1 cellular context compared by ENCODE assay signal in the genomic region with DNA sequence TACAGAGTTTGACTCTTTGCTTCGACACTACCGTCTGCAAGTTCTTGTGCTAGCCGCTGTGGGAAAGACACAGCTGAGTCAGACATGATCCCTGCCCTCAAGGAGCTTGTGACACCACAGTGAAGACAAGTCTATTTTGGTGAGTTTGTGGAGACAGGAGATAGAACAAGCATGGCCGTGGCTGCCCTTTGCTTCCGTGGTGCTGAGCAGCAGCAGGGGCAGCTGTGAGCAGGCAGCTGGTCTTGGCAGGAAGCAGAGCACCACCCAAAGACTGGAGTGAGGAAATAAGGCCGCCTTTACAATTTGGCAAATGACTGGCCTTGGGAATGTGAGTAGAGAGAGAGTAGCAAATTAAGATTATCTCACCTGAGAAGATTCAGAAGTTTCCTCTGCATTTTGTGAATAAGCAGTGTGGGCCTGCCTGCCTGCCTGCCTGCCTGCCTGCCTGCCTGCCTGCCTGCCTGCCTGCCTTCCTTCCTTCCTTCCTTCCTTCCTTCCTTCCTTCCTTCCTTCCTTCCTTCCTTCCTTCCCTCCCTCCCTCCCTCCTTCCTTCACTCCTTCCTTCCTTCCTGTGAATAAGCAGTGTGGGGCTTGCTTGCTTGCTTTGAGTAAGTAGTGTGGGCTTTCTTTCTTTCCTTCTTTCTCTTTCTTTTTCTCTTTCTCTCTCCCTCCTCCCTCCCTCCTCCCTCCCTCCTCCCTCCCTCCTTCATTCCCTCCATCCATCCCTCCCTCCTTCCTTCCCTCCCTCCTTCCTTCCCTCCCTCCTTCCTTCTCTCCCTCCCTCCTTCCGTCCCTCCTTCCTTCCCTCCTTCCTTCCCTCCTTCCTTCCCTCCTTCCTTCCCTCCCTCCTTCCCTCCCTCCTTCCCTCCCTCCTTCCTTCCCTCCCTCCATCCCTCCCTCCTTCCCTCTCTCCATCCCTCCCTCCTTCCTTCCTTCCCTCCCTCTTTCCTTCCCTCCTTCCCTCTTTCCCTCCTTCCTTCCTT.
TF ChIP-seq lines count a peak whose summit lies in the region.

No MANE protein-coding gene starts in this region.

TF ChIP-seq in GM23338, 12 proteins besides CTCF, POLR2A, EP300 and RAD21 (continued from another document):
- TF ChIP-seq, protein P1, sequence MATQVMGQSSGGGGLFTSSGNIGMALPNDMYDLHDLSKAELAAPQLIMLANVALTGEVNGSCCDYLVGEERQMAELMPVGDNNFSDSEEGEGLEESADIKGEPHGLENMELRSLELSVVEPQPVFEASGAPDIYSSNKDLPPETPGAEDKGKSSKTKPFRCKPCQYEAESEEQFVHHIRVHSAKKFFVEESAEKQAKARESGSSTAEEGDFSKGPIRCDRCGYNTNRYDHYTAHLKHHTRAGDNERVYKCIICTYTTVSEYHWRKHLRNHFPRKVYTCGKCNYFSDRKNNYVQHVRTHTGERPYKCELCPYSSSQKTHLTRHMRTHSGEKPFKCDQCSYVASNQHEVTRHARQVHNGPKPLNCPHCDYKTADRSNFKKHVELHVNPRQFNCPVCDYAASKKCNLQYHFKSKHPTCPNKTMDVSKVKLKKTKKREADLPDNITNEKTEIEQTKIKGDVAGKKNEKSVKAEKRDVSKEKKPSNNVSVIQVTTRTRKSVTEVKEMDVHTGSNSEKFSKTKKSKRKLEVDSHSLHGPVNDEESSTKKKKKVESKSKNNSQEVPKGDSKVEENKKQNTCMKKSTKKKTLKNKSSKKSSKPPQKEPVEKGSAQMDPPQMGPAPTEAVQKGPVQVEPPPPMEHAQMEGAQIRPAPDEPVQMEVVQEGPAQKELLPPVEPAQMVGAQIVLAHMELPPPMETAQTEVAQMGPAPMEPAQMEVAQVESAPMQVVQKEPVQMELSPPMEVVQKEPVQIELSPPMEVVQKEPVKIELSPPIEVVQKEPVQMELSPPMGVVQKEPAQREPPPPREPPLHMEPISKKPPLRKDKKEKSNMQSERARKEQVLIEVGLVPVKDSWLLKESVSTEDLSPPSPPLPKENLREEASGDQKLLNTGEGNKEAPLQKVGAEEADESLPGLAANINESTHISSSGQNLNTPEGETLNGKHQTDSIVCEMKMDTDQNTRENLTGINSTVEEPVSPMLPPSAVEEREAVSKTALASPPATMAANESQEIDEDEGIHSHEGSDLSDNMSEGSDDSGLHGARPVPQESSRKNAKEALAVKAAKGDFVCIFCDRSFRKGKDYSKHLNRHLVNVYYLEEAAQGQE (IDR thresholded peaks at IDR 0.05; ENCODE audit: unreplicated experiment) = no peak
- TF ChIP-seq, protein P2, sequence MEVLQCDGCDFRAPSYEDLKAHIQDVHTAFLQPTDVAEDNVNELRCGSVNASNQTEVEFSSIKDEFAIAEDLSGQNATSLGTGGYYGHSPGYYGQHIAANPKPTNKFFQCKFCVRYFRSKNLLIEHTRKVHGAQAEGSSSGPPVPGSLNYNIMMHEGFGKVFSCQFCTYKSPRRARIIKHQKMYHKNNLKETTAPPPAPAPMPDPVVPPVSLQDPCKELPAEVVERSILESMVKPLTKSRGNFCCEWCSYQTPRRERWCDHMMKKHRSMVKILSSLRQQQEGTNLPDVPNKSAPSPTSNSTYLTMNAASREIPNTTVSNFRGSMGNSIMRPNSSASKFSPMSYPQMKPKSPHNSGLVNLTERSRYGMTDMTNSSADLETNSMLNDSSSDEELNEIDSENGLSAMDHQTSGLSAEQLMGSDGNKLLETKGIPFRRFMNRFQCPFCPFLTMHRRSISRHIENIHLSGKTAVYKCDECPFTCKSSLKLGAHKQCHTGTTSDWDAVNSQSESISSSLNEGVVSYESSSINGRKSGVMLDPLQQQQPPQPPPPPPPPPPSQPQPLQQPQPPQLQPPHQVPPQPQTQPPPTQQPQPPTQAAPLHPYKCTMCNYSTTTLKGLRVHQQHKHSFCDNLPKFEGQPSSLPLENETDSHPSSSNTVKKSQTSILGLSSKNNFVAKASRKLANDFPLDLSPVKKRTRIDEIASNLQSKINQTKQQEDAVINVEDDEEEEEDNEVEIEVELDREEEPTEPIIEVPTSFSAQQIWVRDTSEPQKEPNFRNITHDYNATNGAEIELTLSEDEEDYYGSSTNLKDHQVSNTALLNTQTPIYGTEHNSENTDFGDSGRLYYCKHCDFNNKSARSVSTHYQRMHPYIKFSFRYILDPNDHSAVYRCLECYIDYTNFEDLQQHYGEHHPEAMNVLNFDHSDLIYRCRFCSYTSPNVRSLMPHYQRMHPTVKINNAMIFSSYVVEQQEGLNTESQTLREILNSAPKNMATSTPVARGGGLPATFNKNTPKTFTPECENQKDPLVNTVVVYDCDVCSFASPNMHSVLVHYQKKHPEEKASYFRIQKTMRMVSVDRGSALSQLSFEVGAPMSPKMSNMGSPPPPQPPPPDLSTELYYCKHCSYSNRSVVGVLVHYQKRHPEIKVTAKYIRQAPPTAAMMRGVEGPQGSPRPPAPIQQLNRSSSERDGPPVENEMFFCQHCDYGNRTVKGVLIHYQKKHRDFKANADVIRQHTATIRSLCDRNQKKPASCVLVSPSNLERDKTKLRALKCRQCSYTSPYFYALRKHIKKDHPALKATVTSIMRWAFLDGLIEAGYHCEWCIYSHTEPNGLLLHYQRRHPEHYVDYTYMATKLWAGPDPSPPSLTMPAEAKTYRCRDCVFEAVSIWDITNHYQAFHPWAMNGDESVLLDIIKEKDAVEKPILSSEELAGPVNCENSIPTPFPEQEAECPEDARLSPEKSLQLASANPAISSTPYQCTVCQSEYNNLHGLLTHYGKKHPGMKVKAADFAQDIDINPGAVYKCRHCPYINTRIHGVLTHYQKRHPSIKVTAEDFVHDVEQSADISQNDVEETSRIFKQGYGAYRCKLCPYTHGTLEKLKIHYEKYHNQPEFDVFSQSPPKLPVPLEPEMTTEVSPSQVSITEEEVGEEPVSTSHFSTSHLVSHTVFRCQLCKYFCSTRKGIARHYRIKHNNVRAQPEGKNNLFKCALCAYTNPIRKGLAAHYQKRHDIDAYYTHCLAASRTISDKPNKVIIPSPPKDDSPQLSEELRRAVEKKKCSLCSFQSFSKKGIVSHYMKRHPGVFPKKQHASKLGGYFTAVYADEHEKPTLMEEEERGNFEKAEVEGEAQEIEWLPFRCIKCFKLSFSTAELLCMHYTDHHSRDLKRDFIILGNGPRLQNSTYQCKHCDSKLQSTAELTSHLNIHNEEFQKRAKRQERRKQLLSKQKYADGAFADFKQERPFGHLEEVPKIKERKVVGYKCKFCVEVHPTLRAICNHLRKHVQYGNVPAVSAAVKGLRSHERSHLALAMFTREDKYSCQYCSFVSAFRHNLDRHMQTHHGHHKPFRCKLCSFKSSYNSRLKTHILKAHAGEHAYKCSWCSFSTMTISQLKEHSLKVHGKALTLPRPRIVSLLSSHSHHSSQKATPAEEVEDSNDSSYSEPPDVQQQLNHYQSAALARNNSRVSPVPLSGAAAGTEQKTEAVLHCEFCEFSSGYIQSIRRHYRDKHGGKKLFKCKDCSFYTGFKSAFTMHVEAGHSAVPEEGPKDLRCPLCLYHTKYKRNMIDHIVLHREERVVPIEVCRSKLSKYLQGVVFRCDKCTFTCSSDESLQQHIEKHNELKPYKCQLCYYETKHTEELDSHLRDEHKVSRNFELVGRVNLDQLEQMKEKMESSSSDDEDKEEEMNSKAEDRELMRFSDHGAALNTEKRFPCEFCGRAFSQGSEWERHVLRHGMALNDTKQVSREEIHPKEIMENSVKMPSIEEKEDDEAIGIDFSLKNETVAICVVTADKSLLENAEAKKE (CRISPR knock-in tag; IDR thresholded peaks at IDR 0.05) = no peak
- TF ChIP-seq, protein P3, sequence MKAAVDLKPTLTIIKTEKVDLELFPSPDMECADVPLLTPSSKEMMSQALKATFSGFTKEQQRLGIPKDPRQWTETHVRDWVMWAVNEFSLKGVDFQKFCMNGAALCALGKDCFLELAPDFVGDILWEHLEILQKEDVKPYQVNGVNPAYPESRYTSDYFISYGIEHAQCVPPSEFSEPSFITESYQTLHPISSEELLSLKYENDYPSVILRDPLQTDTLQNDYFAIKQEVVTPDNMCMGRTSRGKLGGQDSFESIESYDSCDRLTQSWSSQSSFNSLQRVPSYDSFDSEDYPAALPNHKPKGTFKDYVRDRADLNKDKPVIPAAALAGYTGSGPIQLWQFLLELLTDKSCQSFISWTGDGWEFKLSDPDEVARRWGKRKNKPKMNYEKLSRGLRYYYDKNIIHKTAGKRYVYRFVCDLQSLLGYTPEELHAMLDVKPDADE (IDR thresholded peaks at IDR 0.05) = no peak
- TF ChIP-seq EZH2phosphoT487 (IDR thresholded peaks at IDR 0.05; ENCODE audit: unreplicated experiment) = no peak
